Comparison of ENCODE assay signal across 1 cellular context in the genomic region with DNA sequence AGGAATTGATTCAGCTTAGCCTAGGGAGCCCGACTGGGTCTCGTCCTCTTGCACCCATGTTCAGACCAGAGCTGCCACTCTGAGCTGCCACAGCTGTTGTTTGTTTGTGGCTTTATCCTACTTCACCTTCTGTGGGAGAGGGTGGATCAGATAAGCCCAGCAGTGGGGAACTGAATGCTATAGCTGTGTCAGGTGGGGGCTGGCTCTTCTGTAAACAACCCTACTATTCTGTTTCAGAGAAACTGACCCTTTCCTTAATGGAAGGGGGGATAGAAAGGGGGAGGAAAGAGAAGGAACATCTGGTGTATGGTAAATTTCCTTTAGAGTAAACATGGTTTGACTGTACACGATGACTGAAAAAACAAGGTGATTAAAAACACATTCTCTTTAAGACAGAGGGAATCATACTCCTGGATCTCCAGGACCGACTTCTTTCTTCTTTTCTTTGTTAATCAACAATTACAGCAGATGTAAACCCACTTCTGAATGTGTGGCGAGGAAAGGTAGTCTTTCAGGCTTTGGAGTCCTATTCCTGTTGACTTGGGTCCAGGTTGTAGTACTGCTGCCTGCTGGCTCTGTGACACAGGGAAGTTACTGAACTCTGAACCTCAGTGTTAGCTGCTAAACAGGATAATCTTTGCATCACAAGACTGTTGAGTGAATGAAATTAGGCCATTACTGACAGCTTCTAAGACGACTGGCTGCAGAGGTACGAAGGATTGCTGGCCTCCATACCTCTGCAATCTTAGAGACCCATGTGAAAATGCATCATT.
TF ChIP-seq lines count a peak whose summit lies in the region.

No MANE protein-coding gene starts in this region.

TF ChIP-seq in K562, 482 proteins besides CTCF, POLR2A, EP300 and RAD21:
- TF ChIP-seq RCOR1 (IDR thresholded peaks at IDR 0.05; ENCODE audit: borderline replicate concordance in 1 of 2, low read depth in 2 of 2, low read length in 2 of 2), result 0 out of 4 replicates have a peak, but pooled peaks of 1 of the 2 experiments have one; percentile 40
- peak; percentile 61; the same call in 1 of the 2 replicates for TF ChIP-seq SPI1 (IDR thresholded peaks at IDR 0.05; ENCODE audit: borderline replicate concordance, low read depth, low read length)
- peak in 1 of 2 experiments; percentile 32; a peak in 1 of 4 replicates for TF ChIP-seq MAZ (CRISPR knock-in tag; conservative IDR thresholded peaks at IDR 0.05 in 1 of 2, IDR thresholded peaks at IDR 0.05 in 1 of 2)
- 0 out of 2 replicates have a peak, but pooled peaks have one; percentile 33 for TF ChIP-seq LEF1 (IDR thresholded peaks at IDR 0.05)
- TF ChIP-seq SMARCE1 (IDR thresholded peaks at IDR 0.05), result peak; percentile 72; the same call in 1 of the 2 replicates
- peak; percentile 33; the same call in 1 of the 2 replicates for TF ChIP-seq KLF16 (IDR thresholded peaks at IDR 0.05)
- TF ChIP-seq, protein P1, sequence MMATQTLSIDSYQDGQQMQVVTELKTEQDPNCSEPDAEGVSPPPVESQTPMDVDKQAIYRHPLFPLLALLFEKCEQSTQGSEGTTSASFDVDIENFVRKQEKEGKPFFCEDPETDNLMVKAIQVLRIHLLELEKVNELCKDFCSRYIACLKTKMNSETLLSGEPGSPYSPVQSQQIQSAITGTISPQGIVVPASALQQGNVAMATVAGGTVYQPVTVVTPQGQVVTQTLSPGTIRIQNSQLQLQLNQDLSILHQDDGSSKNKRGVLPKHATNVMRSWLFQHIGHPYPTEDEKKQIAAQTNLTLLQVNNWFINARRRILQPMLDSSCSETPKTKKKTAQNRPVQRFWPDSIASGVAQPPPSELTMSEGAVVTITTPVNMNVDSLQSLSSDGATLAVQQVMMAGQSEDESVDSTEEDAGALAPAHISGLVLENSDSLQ (IDR thresholded peaks at IDR 0.05), result peak; percentile 41; the same call in 1 of the 2 replicates
- peak; percentile 83 for TF ChIP-seq ARID1B (IDR thresholded peaks at IDR 0.05)
- no peak for TF ChIP-seq PHF8 (IDR thresholded peaks at IDR 0.05; ENCODE audit: borderline replicate concordance, low read length)
- TF ChIP-seq CBFA2T2 (conservative IDR thresholded peaks at IDR 0.05), result peak; percentile 77
- TF ChIP-seq HMGN3 (IDR thresholded peaks at IDR 0.05; ENCODE audit: borderline replicate concordance, extremely low read depth, insufficient read length, low read depth, low read length), result no peak
- TF ChIP-seq, protein P2, sequence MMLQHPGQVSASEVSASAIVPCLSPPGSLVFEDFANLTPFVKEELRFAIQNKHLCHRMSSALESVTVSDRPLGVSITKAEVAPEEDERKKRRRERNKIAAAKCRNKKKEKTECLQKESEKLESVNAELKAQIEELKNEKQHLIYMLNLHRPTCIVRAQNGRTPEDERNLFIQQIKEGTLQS (IDR thresholded peaks at IDR 0.05), result no peak
- TF ChIP-seq, protein P2 (CRISPR knock-in tag; conservative IDR thresholded peaks at IDR 0.05), result no peak
- TF ChIP-seq HDAC1 (IDR thresholded peaks at IDR 0.05), result 0 out of 4 replicates have a peak, but pooled peaks of 1 of the 2 experiments have one; percentile 12
- TF ChIP-seq, protein P3, sequence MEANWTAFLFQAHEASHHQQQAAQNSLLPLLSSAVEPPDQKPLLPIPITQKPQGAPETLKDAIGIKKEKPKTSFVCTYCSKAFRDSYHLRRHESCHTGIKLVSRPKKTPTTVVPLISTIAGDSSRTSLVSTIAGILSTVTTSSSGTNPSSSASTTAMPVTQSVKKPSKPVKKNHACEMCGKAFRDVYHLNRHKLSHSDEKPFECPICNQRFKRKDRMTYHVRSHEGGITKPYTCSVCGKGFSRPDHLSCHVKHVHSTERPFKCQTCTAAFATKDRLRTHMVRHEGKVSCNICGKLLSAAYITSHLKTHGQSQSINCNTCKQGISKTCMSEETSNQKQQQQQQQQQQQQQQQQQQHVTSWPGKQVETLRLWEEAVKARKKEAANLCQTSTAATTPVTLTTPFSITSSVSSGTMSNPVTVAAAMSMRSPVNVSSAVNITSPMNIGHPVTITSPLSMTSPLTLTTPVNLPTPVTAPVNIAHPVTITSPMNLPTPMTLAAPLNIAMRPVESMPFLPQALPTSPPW (CRISPR knock-in tag; IDR thresholded peaks at IDR 0.05), result peak; percentile 62; the same call in 1 of the 2 replicates
- TF ChIP-seq TRIM24 (IDR thresholded peaks at IDR 0.05), result peak in 1 of 2 experiments; percentile 52; a peak in 2 of 4 replicates
- peak; percentile 82 for TF ChIP-seq CBFA2T3 (IDR thresholded peaks at IDR 0.05)
- TF ChIP-seq, protein P4, sequence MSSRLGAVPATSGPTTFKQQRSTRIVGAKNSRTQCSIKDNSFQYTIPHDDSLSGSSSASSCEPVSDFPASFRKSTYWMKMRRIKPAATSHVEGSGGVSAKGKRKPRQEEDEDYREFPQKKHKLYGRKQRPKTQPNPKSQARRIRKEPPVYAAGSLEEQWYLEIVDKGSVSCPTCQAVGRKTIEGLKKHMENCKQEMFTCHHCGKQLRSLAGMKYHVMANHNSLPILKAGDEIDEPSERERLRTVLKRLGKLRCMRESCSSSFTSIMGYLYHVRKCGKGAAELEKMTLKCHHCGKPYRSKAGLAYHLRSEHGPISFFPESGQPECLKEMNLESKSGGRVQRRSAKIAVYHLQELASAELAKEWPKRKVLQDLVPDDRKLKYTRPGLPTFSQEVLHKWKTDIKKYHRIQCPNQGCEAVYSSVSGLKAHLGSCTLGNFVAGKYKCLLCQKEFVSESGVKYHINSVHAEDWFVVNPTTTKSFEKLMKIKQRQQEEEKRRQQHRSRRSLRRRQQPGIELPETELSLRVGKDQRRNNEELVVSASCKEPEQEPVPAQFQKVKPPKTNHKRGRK (tag; IDR thresholded peaks at IDR 0.05), result no peak
- peak; percentile 68; the same call in 1 of the 2 replicates for TF ChIP-seq DPF2 (IDR thresholded peaks at IDR 0.05)
- TF ChIP-seq PML (IDR thresholded peaks at IDR 0.05; ENCODE audit: low read length), result peak; percentile 25; the same call in 1 of the 2 replicates
- TF ChIP-seq MTA2 (IDR thresholded peaks at IDR 0.05; ENCODE audit: low read depth), result peak; percentile 58; the same call in 1 of the 2 replicates
- peak; percentile 69 for TF ChIP-seq TCF3 (CRISPR knock-in tag; IDR thresholded peaks at IDR 0.05)
- peak; percentile 20 for TF ChIP-seq MEIS2 (IDR thresholded peaks at IDR 0.05; ENCODE audit: partially characterized antibody)
- peak in 1 of 2 experiments; percentile 77; a peak in 3 of 4 replicates for TF ChIP-seq FOXA3 (CRISPR knock-in tag; conservative IDR thresholded peaks at IDR 0.05 in 1 of 2, IDR thresholded peaks at IDR 0.05 in 1 of 2)
- TF ChIP-seq, protein P5, sequence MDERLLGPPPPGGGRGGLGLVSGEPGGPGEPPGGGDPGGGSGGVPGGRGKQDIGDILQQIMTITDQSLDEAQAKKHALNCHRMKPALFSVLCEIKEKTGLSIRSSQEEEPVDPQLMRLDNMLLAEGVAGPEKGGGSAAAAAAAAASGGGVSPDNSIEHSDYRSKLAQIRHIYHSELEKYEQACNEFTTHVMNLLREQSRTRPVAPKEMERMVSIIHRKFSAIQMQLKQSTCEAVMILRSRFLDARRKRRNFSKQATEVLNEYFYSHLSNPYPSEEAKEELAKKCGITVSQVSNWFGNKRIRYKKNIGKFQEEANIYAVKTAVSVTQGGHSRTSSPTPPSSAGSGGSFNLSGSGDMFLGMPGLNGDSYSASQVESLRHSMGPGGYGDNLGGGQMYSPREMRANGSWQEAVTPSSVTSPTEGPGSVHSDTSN (CRISPR knock-in tag; IDR thresholded peaks at IDR 0.05; ENCODE audit: low read depth), result no peak
- TF ChIP-seq, protein P5 (tag; conservative IDR thresholded peaks at IDR 0.05; ENCODE audit: low read depth), result 0 out of 2 replicates have a peak, but pooled peaks have one; percentile 8
- peak; percentile 63; the same call in 1 of the 2 replicates for TF ChIP-seq SMARCA4 (IDR thresholded peaks at IDR 0.05)
- TF ChIP-seq PURB (CRISPR knock-in tag; IDR thresholded peaks at IDR 0.05; ENCODE audit: low read depth), result no peak
- 0 out of 2 replicates have a peak, but pooled peaks have one; percentile 22 for TF ChIP-seq NR2C1 (IDR thresholded peaks at IDR 0.05)
- TF ChIP-seq NR2C1 (tag; IDR thresholded peaks at IDR 0.05), result no peak
- TF ChIP-seq TEAD2 (tag; IDR thresholded peaks at IDR 0.05), result no peak
- TF ChIP-seq, protein P6, sequence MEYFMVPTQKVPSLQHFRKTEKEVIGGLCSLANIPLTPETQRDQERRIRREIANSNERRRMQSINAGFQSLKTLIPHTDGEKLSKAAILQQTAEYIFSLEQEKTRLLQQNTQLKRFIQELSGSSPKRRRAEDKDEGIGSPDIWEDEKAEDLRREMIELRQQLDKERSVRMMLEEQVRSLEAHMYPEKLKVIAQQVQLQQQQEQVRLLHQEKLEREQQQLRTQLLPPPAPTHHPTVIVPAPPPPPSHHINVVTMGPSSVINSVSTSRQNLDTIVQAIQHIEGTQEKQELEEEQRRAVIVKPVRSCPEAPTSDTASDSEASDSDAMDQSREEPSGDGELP (CRISPR knock-in tag; IDR thresholded peaks at IDR 0.05; ENCODE audit: borderline replicate concordance), result peak; percentile 75
- TF ChIP-seq FOXK2 (conservative IDR thresholded peaks at IDR 0.05 in 1 of 2, IDR thresholded peaks at IDR 0.05 in 1 of 2; ENCODE audit: low read depth in 2 of 2), result peak; percentile 79 to 86
- TF ChIP-seq TEAD4 (IDR thresholded peaks at IDR 0.05; ENCODE audit: low read length), result peak; percentile 80
- no peak for TF ChIP-seq TEAD4 (CRISPR knock-in tag; IDR thresholded peaks at IDR 0.05; ENCODE audit: borderline replicate concordance)
- TF ChIP-seq PRPF4 (IDR thresholded peaks at IDR 0.05; ENCODE audit: insufficient read depth, low read depth, low read length, poor library complexity, severe bottlenecking), result no peak
- TF ChIP-seq BRD4 (IDR thresholded peaks at IDR 0.05), result no peak
- no peak for TF ChIP-seq CHD4 (IDR thresholded peaks at IDR 0.05; ENCODE audit: insufficient read depth, insufficient replicate concordance, low read depth, low read length, poor library complexity, severe bottlenecking)
- peak; percentile 74 for TF ChIP-seq SOX6 (IDR thresholded peaks at IDR 0.05)
- TF ChIP-seq POLR2AphosphoS5 (IDR thresholded peaks at IDR 0.05; ENCODE audit: control insufficient read depth, insufficient read depth, low read depth, low read length), result peak; percentile 54; the same call in 1 of the 2 replicates
- TF ChIP-seq, protein P7, sequence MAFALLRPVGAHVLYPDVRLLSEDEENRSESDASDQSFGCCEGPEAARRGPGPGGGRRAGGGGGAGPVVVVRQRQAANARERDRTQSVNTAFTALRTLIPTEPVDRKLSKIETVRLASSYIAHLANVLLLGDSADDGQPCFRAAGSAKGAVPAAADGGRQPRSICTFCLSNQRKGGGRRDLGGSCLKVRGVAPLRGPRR (CRISPR knock-in tag; IDR thresholded peaks at IDR 0.05), result no peak
- no peak for TF ChIP-seq ETV5 (CRISPR knock-in tag; IDR thresholded peaks at IDR 0.05; ENCODE audit: low read depth)
- TF ChIP-seq TAL1 (IDR thresholded peaks at IDR 0.05), result peak; percentile 72
- TF ChIP-seq ZNF253 (CRISPR knock-in tag; conservative IDR thresholded peaks at IDR 0.05), result no peak
- 0 out of 2 replicates have a peak, but pooled peaks have one; percentile 29 for TF ChIP-seq ZNF644 (tag; IDR thresholded peaks at IDR 0.05; ENCODE audit: low read depth)
- peak; percentile 40; the same call in 1 of the 2 replicates for TF ChIP-seq NFIC (IDR thresholded peaks at IDR 0.05)
- no peak for TF ChIP-seq NR2C2 (CRISPR knock-in tag; IDR thresholded peaks at IDR 0.05)
- peak; percentile 41; the same call in 1 of the 2 replicates for TF ChIP-seq NR2C2 (tag; IDR thresholded peaks at IDR 0.05)
- TF ChIP-seq, protein P8, sequence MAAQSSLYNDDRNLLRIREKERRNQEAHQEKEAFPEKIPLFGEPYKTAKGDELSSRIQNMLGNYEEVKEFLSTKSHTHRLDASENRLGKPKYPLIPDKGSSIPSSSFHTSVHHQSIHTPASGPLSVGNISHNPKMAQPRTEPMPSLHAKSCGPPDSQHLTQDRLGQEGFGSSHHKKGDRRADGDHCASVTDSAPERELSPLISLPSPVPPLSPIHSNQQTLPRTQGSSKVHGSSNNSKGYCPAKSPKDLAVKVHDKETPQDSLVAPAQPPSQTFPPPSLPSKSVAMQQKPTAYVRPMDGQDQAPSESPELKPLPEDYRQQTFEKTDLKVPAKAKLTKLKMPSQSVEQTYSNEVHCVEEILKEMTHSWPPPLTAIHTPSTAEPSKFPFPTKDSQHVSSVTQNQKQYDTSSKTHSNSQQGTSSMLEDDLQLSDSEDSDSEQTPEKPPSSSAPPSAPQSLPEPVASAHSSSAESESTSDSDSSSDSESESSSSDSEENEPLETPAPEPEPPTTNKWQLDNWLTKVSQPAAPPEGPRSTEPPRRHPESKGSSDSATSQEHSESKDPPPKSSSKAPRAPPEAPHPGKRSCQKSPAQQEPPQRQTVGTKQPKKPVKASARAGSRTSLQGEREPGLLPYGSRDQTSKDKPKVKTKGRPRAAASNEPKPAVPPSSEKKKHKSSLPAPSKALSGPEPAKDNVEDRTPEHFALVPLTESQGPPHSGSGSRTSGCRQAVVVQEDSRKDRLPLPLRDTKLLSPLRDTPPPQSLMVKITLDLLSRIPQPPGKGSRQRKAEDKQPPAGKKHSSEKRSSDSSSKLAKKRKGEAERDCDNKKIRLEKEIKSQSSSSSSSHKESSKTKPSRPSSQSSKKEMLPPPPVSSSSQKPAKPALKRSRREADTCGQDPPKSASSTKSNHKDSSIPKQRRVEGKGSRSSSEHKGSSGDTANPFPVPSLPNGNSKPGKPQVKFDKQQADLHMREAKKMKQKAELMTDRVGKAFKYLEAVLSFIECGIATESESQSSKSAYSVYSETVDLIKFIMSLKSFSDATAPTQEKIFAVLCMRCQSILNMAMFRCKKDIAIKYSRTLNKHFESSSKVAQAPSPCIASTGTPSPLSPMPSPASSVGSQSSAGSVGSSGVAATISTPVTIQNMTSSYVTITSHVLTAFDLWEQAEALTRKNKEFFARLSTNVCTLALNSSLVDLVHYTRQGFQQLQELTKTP (IDR thresholded peaks at IDR 0.05; ENCODE audit: low read depth in 1 of 2, partially characterized antibody in 2 of 2), result no peak
- no peak for TF ChIP-seq PRMT5 (CRISPR knock-in tag; IDR thresholded peaks at IDR 0.05)
- TF ChIP-seq, protein P9, sequence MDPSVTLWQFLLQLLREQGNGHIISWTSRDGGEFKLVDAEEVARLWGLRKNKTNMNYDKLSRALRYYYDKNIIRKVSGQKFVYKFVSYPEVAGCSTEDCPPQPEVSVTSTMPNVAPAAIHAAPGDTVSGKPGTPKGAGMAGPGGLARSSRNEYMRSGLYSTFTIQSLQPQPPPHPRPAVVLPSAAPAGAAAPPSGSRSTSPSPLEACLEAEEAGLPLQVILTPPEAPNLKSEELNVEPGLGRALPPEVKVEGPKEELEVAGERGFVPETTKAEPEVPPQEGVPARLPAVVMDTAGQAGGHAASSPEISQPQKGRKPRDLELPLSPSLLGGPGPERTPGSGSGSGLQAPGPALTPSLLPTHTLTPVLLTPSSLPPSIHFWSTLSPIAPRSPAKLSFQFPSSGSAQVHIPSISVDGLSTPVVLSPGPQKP (CRISPR knock-in tag; IDR thresholded peaks at IDR 0.05), result no peak
